Comparison of ENCODE assay signal across 9 cellular contexts in genomic region chr14:71399057-71399487, GRCh38.
DNase-seq lines count a peak whose midpoint lies in the region; ATAC-seq, FAIRE-seq and TF ChIP-seq lines count a peak whose summit lies in the region.
"Had no signal": no experiment of that assay in that cellular context is flagged by ENCODE, and none has a peak within 500 bp of the region (broad histone marks: within the 10 kb centered on the region; RNA-seq: fewer than 3 reads in every experiment).

No MANE protein-coding gene starts in this region.

- H3K36me3 Mint-ChIP-seq in IgD-negative memory B cell = peaks cover 2% of the 10 kb centered on the region

- ATAC-seq in GM21528 (IDR thresholded peaks at IDR 0.05; ENCODE audit: low FRiP score, unreplicated experiment) = peak; percentile 71

- no peaks in the 10 kb centered on the region for H3K27me3 ChIP-seq in esophagus muscularis mucosa

- H3K36me3 ChIP-seq in esophagus muscularis mucosa = no peaks in the 10 kb centered on the region

- TF ChIP-seq CTCF in esophagus muscularis mucosa (IDR thresholded peaks at IDR 0.05) = no peak

- WGBS in esophagus muscularis mucosa = 62% methylated on average over 3 of the region's 3 CpGs

- H3K4me3 ChIP-seq in esophagus muscularis mucosa = no peak overlapping the region

- H3K4me1 ChIP-seq in esophagus muscularis mucosa = peaks cover 0 to 20% (median 9%) of the 10 kb centered on the region in 4 donors

- peaks cover 25 to 56% (median 35%) of the 10 kb centered on the region in 3 donors for H3K4me1 Mint-ChIP-seq in IgD-negative memory B cell

- TF ChIP-seq EP300 in esophagus muscularis mucosa (IDR thresholded peaks at IDR 0.05) = peak; percentile 24

- peak overlapping the region; percentile 70 to 98 (median 93) for H3K27ac Mint-ChIP-seq in IgD-negative memory B cell

- DNase-seq in GM12891 (ENCODE audit: insufficient read length, low spot score) (peak; percentile 5), esophagus muscularis mucosa (ENCODE audit: extremely low spot score) (no peak), middle frontal gyrus (ENCODE audit: extremely low spot score, low spot score) (no peak), D341Med (ENCODE audit: low spot score) (no peak), GOT3 (lab: John Stamatoyannopoulos, UW) (no peak), NCI-H2227 (lab: John Stamatoyannopoulos, UW; ENCODE audit: unreplicated experiment) (no peak)

- TF ChIP-seq POLR2A in GM12891 (IDR thresholded peaks at IDR 0.05; ENCODE audit: low read depth, low read length) (peak; percentile 71), esophagus muscularis mucosa (IDR thresholded peaks at IDR 0.05; ENCODE audit: low read depth) (no peak)

- no peaks in the 10 kb centered on the region for H3K9me3 Mint-ChIP-seq in IgD-negative memory B cell

- no peaks in the 10 kb centered on the region for H3K27me3 Mint-ChIP-seq in IgD-negative memory B cell

- peak overlapping the region; percentile 23 to 63 (median 46) for H3K4me3 Mint-ChIP-seq in IgD-negative memory B cell

- H3K9me3 ChIP-seq in esophagus muscularis mucosa = no peaks in the 10 kb centered on the region

- FAIRE-seq in GM12891 (lab: Jason Lieb, UNC) = peak; percentile 93

- intact Hi-C loops in esophagus muscularis mucosa (cut with DNase I) = no loop called here

- H3K27ac ChIP-seq in esophagus muscularis mucosa (replicated peaks in 1 of 4) = peak overlapping the region; percentile 5 to 46 (median 32)
- H3K27ac ChIP-seq: parathyroid adenoma had no signal

TF ChIP-seq in GM12891, 5 proteins besides CTCF, POLR2A, EP300 and RAD21:
- no peak; the same call in 1 of the 2 replicates for TF ChIP-seq TAF1 (IDR thresholded peaks at IDR 0.05; ENCODE audit: low read depth, low read length)
- no peak for TF ChIP-seq PAX5 (IDR thresholded peaks at IDR 0.05; ENCODE audit: insufficient read depth, low read length, severe bottlenecking)
- peak; percentile 47; the same call in 1 of the 2 replicates for TF ChIP-seq POLR2AphosphoS5 (IDR thresholded peaks at IDR 0.05; ENCODE audit: low read depth, low read length)
- TF ChIP-seq SPI1 (IDR thresholded peaks at IDR 0.05; ENCODE audit: low read depth, low read length) = peak; percentile 78
- TF ChIP-seq POU2F2 (IDR thresholded peaks at IDR 0.05; ENCODE audit: low read depth, low read length) = peak; percentile 65
